31 cellular contexts compared by ENCODE assay signal in genomic region chr22:26593763-26594162, GRCh38. TPM values are rescaled to one million over a fixed set of nuclear protein-coding genes. Genes with fewer than 3 reads are reported as not detected.
DNase-seq lines count a peak whose midpoint lies in the region; ATAC-seq, FAIRE-seq and TF ChIP-seq lines count a peak whose summit lies in the region.
"Had no signal": no experiment of that assay in that cellular context is flagged by ENCODE, and none has a peak within 500 bp of the region (broad histone marks: within the 10 kb centered on the region; RNA-seq: fewer than 3 reads in every experiment).

No MANE protein-coding gene starts in this region.

- ATAC-seq in activated CD8-positive, alpha-beta T cell treated with anti-CD3 and anti-CD28 coated beads, Interleukin-2, amount 10 ng/mL, durations not matched to agents 7 days and 5 days = no peak
- ATAC-seq in activated CD8-positive, alpha-beta T cell treated with anti-CD3 and anti-CD28 coated beads for 36 hours = no peak
- no peak for ATAC-seq in activated naive CD8-positive, alpha-beta T cell treated with anti-CD3 and anti-CD28 coated beads, Interleukin-2, amount 10 ng/mL, durations not matched to agents 7 days and 5 days (ENCODE audit: low read depth)
- no peak for ATAC-seq in natural killer cell treated with Interleukin-12 subunit alpha and Interleukin-12 subunit beta and Interleukin-15 and Interleukin-18, amount 100 ng/mL, for 72 hours
- ATAC-seq in GM18502 (IDR thresholded peaks at IDR 0.05; ENCODE audit: poor library complexity, unreplicated experiment) (no peak), HG03175 (IDR thresholded peaks at IDR 0.05; ENCODE audit: unreplicated experiment) (no peak)
- ATAC-seq: activated naive CD4-positive, alpha-beta T cell treated with anti-CD3 and anti-CD28 coated beads, Interleukin-2, amount 50 U/mL, for 72 hours; esophagus mucosa; pancreas; stimulated activated memory B cell treated with anti-CD40 and anti-IgM and Interleukin-4, amounts not matched to agents 10 μg/mL and 1 μg/mL and 100 μg/mL, for 72 hours; upper lobe of right lung had no signal

- CTCF ChIA-PET in activated CD8-positive, alpha-beta T cell treated with anti-CD3 and anti-CD28 coated beads, Interleukin-2, amount 10 ng/mL, durations not matched to agents 7 days and 5 days (lab: Charles Lee) = interaction anchor here (0.8 to 3.7 kb wide), 6 partner anchors 11 to 91 kb away, joined by 3 to 22 read pairs (median 3); no protein-coding TSS in a partner anchor
- CTCF ChIA-PET in activated CD8-positive, alpha-beta T cell treated with anti-CD3 and anti-CD28 coated beads for 36 hours (lab: Charles Lee) = interaction anchor here (0.9 to 1.5 kb wide), 3 partner anchors 10 to 45 kb away, joined by 3 read pairs; no protein-coding TSS in a partner anchor

- H3K27me3 Mint-ChIP-seq in activated CD8-positive, alpha-beta T cell treated with anti-CD3 and anti-CD28 coated beads, Interleukin-2, amount 10 ng/mL, durations not matched to agents 7 days and 5 days (ENCODE audit: low read depth) = no peaks in the 10 kb centered on the region
- H3K27me3 Mint-ChIP-seq in activated CD8-positive, alpha-beta T cell treated with anti-CD3 and anti-CD28 coated beads for 36 hours = no peaks in the 10 kb centered on the region
- H3K27me3 Mint-ChIP-seq in activated naive CD8-positive, alpha-beta T cell treated with anti-CD3 and anti-CD28 coated beads, Interleukin-2, amount 10 ng/mL, durations not matched to agents 7 days and 5 days = no peaks in the 10 kb centered on the region
- no peaks in the 10 kb centered on the region for H3K27me3 Mint-ChIP-seq in natural killer cell treated with Interleukin-12 subunit alpha and Interleukin-12 subunit beta and Interleukin-15 and Interleukin-18, amount 100 ng/mL, for 72 hours
- H3K27me3 Mint-ChIP-seq: stimulated activated memory B cell treated with anti-CD40 and anti-IgM and Interleukin-4, amounts not matched to agents 10 μg/mL and 1 μg/mL and 100 μg/mL, for 72 hours had no signal

- peaks cover under 1% of the 10 kb centered on the region for H3K36me3 Mint-ChIP-seq in activated CD8-positive, alpha-beta T cell treated with anti-CD3 and anti-CD28 coated beads, Interleukin-2, amount 10 ng/mL, durations not matched to agents 7 days and 5 days (ENCODE audit: low read depth)
- peaks cover 2% of the 10 kb centered on the region for H3K36me3 Mint-ChIP-seq in activated CD8-positive, alpha-beta T cell treated with anti-CD3 and anti-CD28 coated beads for 36 hours (ENCODE audit: low read depth)
- H3K36me3 Mint-ChIP-seq in activated naive CD8-positive, alpha-beta T cell treated with anti-CD3 and anti-CD28 coated beads, Interleukin-2, amount 10 ng/mL, durations not matched to agents 7 days and 5 days = no peaks in the 10 kb centered on the region
- H3K36me3 Mint-ChIP-seq in natural killer cell treated with Interleukin-12 subunit alpha and Interleukin-12 subunit beta and Interleukin-15 and Interleukin-18, amount 100 ng/mL, for 72 hours = no peaks in the 10 kb centered on the region
- H3K36me3 Mint-ChIP-seq: CD14-positive monocyte; stimulated activated memory B cell treated with anti-CD40 and anti-IgM and Interleukin-4, amounts not matched to agents 10 μg/mL and 1 μg/mL and 100 μg/mL, for 72 hours had no signal

- no peak for DNase-seq in activated CD8-positive, alpha-beta T cell treated with anti-CD3 and anti-CD28 coated beads, Interleukin-2, amount 10 ng/mL, durations not matched to agents 7 days and 5 days
- DNase-seq in activated CD8-positive, alpha-beta T cell treated with anti-CD3 and anti-CD28 coated beads for 36 hours = no peak
- no peak for DNase-seq in GM12892 (ENCODE audit: insufficient read length)
- DNase-seq in activated naive CD8-positive, alpha-beta T cell treated with anti-CD3 and anti-CD28 coated beads, Interleukin-2, amount 10 ng/mL, durations not matched to agents 7 days and 5 days = no peak
- peak; percentile 26 for DNase-seq in natural killer cell treated with Interleukin-12 subunit alpha and Interleukin-12 subunit beta and Interleukin-15 and Interleukin-18, amount 100 ng/mL, for 72 hours (ENCODE audit: low spot score)
- no peak for DNase-seq in NCI-H345 treated with DMSO at 0.1 percent for 48 hours (lab: John Stamatoyannopoulos, UW; ENCODE audit: unreplicated experiment)
- DNase-seq: activated B cell treated with CpG ODN at 0.5 μM for 24 hours, cortex of kidney, glutamatergic neuron, NCI-H1694 treated with DMSO at 0.1 percent for 48 hours, pancreas, upper lobe of right lung had no signal

- no peak overlapping the region for H3K4me3 Mint-ChIP-seq in activated CD8-positive, alpha-beta T cell treated with anti-CD3 and anti-CD28 coated beads, Interleukin-2, amount 10 ng/mL, durations not matched to agents 7 days and 5 days
- no peak overlapping the region for H3K4me3 Mint-ChIP-seq in activated CD8-positive, alpha-beta T cell treated with anti-CD3 and anti-CD28 coated beads for 36 hours
- peak overlapping the region; percentile 54 for H3K4me3 Mint-ChIP-seq in activated naive CD8-positive, alpha-beta T cell treated with anti-CD3 and anti-CD28 coated beads, Interleukin-2, amount 10 ng/mL, durations not matched to agents 7 days and 5 days
- peak overlapping the region; percentile 51 for H3K4me3 Mint-ChIP-seq in natural killer cell treated with Interleukin-12 subunit alpha and Interleukin-12 subunit beta and Interleukin-15 and Interleukin-18, amount 100 ng/mL, for 72 hours
- H3K4me3 Mint-ChIP-seq: activated B cell treated with CpG ODN at 0.5 μM for 24 hours; CD14-positive monocyte; stimulated activated memory B cell treated with anti-CD40 and anti-IgM and Interleukin-4, amounts not matched to agents 10 μg/mL and 1 μg/mL and 100 μg/mL, for 72 hours had no signal

- TF ChIP-seq POLR2A in GM12892 (IDR thresholded peaks at IDR 0.05; ENCODE audit: low read depth, low read length) = no peak

- no peak for TF ChIP-seq CTCF in activated CD8-positive, alpha-beta T cell treated with anti-CD3 and anti-CD28 coated beads for 36 hours (IDR thresholded peaks at IDR 0.05)

- POLR2A ChIA-PET in activated CD8-positive, alpha-beta T cell treated with anti-CD3 and anti-CD28 coated beads, Interleukin-2, amount 10 ng/mL, durations not matched to agents 7 days and 5 days (lab: Charles Lee) = interaction anchor here (1.1 kb wide), 1 partner anchor 9 kb away, joined by 3 read pairs; no protein-coding TSS in a partner anchor
- POLR2A ChIA-PET in activated CD8-positive, alpha-beta T cell treated with anti-CD3 and anti-CD28 coated beads for 36 hours (lab: Charles Lee) = interaction anchor here (0.8 to 1.2 kb wide), 5 partner anchors 14 to 70 kb away, joined by 3 read pairs; no protein-coding TSS in a partner anchor
- POLR2A ChIA-PET in activated naive CD8-positive, alpha-beta T cell treated with anti-CD3 and anti-CD28 coated beads, Interleukin-2, amount 10 ng/mL, durations not matched to agents 7 days and 5 days (lab: Charles Lee) = interaction anchor here (0.6 to 1.3 kb wide), 4 partner anchors 17 to 91 kb away, joined by 3 read pairs; no protein-coding TSS in a partner anchor

- intact Hi-C loops in activated CD8-positive, alpha-beta T cell treated with anti-CD3 and anti-CD28 coated beads for 36 hours (cut with micrococcal nuclease) = no loop called here

- FAIRE-seq in GM12892 (lab: Jason Lieb, UNC) = peak; percentile 54
- FAIRE-seq: A204.1, astrocyte, pancreas had no signal

- H3K9me3 Mint-ChIP-seq in activated CD8-positive, alpha-beta T cell treated with anti-CD3 and anti-CD28 coated beads, Interleukin-2, amount 10 ng/mL, durations not matched to agents 7 days and 5 days (ENCODE audit: insufficient read depth) = no peaks in the 10 kb centered on the region
- no peaks in the 10 kb centered on the region for H3K9me3 Mint-ChIP-seq in activated CD8-positive, alpha-beta T cell treated with anti-CD3 and anti-CD28 coated beads for 36 hours
- H3K9me3 Mint-ChIP-seq in activated naive CD8-positive, alpha-beta T cell treated with anti-CD3 and anti-CD28 coated beads, Interleukin-2, amount 10 ng/mL, durations not matched to agents 7 days and 5 days = no peaks in the 10 kb centered on the region
- no peaks in the 10 kb centered on the region for H3K9me3 Mint-ChIP-seq in natural killer cell treated with Interleukin-12 subunit alpha and Interleukin-12 subunit beta and Interleukin-15 and Interleukin-18, amount 100 ng/mL, for 72 hours
- H3K9me3 Mint-ChIP-seq: activated B cell treated with CpG ODN at 0.5 μM for 24 hours; activated naive CD4-positive, alpha-beta T cell treated with anti-CD3 and anti-CD28 coated beads, Interleukin-2, amount 50 U/mL, for 72 hours; activated T-helper 2 cell treated with anti-CD3 and anti-CD28 coated beads, Interferon-gamma antibody, Interleukin-2, Interleukin-4, amounts not matched to agents 10 μg/mL and 5 μg/mL and 100 μg/mL, durations not matched to agents 14 hours and 24 hours and 36 hours; stimulated activated memory B cell treated with anti-CD40 and anti-IgM and Interleukin-4, amounts not matched to agents 10 μg/mL and 1 μg/mL and 100 μg/mL, for 72 hours had no signal

- H3K4me1 Mint-ChIP-seq in activated CD8-positive, alpha-beta T cell treated with anti-CD3 and anti-CD28 coated beads, Interleukin-2, amount 10 ng/mL, durations not matched to agents 7 days and 5 days (ENCODE audit: low read depth) = peaks cover 68% of the 10 kb centered on the region
- peaks cover 60% of the 10 kb centered on the region for H3K4me1 Mint-ChIP-seq in activated CD8-positive, alpha-beta T cell treated with anti-CD3 and anti-CD28 coated beads for 36 hours (ENCODE audit: low read depth)
- H3K4me1 Mint-ChIP-seq in activated naive CD8-positive, alpha-beta T cell treated with anti-CD3 and anti-CD28 coated beads, Interleukin-2, amount 10 ng/mL, durations not matched to agents 7 days and 5 days = peaks cover 59% of the 10 kb centered on the region
- peaks cover 56 to 63% of the 10 kb centered on the region in 2 donors for H3K4me1 Mint-ChIP-seq in natural killer cell treated with Interleukin-12 subunit alpha and Interleukin-12 subunit beta and Interleukin-15 and Interleukin-18, amount 100 ng/mL, for 72 hours (ENCODE audit: low read depth in 2 of 2)

- H3K27ac Mint-ChIP-seq in activated CD8-positive, alpha-beta T cell treated with anti-CD3 and anti-CD28 coated beads, Interleukin-2, amount 10 ng/mL, durations not matched to agents 7 days and 5 days = peak overlapping the region; percentile 68
- no peak overlapping the region for H3K27ac Mint-ChIP-seq in activated CD8-positive, alpha-beta T cell treated with anti-CD3 and anti-CD28 coated beads for 36 hours
- peak overlapping the region; percentile 69 for H3K27ac Mint-ChIP-seq in activated naive CD8-positive, alpha-beta T cell treated with anti-CD3 and anti-CD28 coated beads, Interleukin-2, amount 10 ng/mL, durations not matched to agents 7 days and 5 days
- peak overlapping the region; percentile 65 to 79 for H3K27ac Mint-ChIP-seq in natural killer cell treated with Interleukin-12 subunit alpha and Interleukin-12 subunit beta and Interleukin-15 and Interleukin-18, amount 100 ng/mL, for 72 hours
- H3K27ac Mint-ChIP-seq: activated B cell treated with CpG ODN at 0.5 μM for 24 hours; activated T-helper 2 cell treated with anti-CD3 and anti-CD28 coated beads, Interferon-gamma antibody, Interleukin-2, Interleukin-4, amounts not matched to agents 10 μg/mL and 5 μg/mL and 100 μg/mL, durations not matched to agents 14 hours and 24 hours and 36 hours; stimulated activated memory B cell treated with anti-CD40 and anti-IgM and Interleukin-4, amounts not matched to agents 10 μg/mL and 1 μg/mL and 100 μg/mL, for 72 hours had no signal

RNA-seq across cellular contexts. Expression of gene TPST2, which starts 3.8 kb away (rescaled TPM):
- 10 to 100 TPM; 62.8 to 68.9 TPM for total RNA-seq in activated CD8-positive, alpha-beta T cell treated with anti-CD3 and anti-CD28 coated beads, Interleukin-2, amount 10 ng/mL, durations not matched to agents 7 days and 5 days
- total RNA-seq in activated CD8-positive, alpha-beta T cell treated with anti-CD3 and anti-CD28 coated beads for 36 hours = 10 to 100 TPM; 30.7 to 33.6 TPM
- polyA plus RNA-seq in GM12892 (2012; ENCODE audit: missing spikeins) = 12.9 TPM
- total RNA-seq in activated naive CD8-positive, alpha-beta T cell treated with anti-CD3 and anti-CD28 coated beads, Interleukin-2, amount 10 ng/mL, durations not matched to agents 7 days and 5 days = 10 to 100 TPM; 54.8 to 58.5 TPM
- total RNA-seq in natural killer cell treated with Interleukin-12 subunit alpha and Interleukin-12 subunit beta and Interleukin-15 and Interleukin-18, amount 100 ng/mL, for 72 hours = 10 to 100 TPM; 43.1 to 43.6 TPM

RNA-seq across cellular contexts. Expression of gene CRYBB1, which starts 24.1 kb away (rescaled TPM):
- total RNA-seq in activated CD8-positive, alpha-beta T cell treated with anti-CD3 and anti-CD28 coated beads, Interleukin-2, amount 10 ng/mL, durations not matched to agents 7 days and 5 days = not detected
- total RNA-seq in activated CD8-positive, alpha-beta T cell treated with anti-CD3 and anti-CD28 coated beads for 36 hours = not detected
- polyA plus RNA-seq in GM12892 (2012; ENCODE audit: missing spikeins) = not detected
- total RNA-seq in activated naive CD8-positive, alpha-beta T cell treated with anti-CD3 and anti-CD28 coated beads, Interleukin-2, amount 10 ng/mL, durations not matched to agents 7 days and 5 days = not detected
- not detected for total RNA-seq in natural killer cell treated with Interleukin-12 subunit alpha and Interleukin-12 subunit beta and Interleukin-15 and Interleukin-18, amount 100 ng/mL, for 72 hours
- total RNA-seq: activated B cell treated with CpG ODN at 0.5 μM for 24 hours; activated naive CD4-positive, alpha-beta T cell treated with anti-CD3 and anti-CD28 coated beads, Interleukin-2, amount 50 U/mL, for 72 hours; activated T-helper 2 cell treated with anti-CD3 and anti-CD28 coated beads, Interferon-gamma antibody, Interleukin-2, Interleukin-4, amounts not matched to agents 10 μg/mL and 5 μg/mL and 100 μg/mL, durations not matched to agents 14 hours and 24 hours and 36 hours; astrocyte; cardiac muscle cell; esophagus mucosa; fibroblast of villous mesenchyme; NCI-H460; renal cortical epithelial cell; SJSA1; suprapubic skin had no signal
- polyA plus RNA-seq: cardiac muscle cell, neural cell had no signal

RNA-seq across cellular contexts. Expression of gene CRYBA4, which starts 28.0 kb away (rescaled TPM):
- not detected for total RNA-seq in activated CD8-positive, alpha-beta T cell treated with anti-CD3 and anti-CD28 coated beads, Interleukin-2, amount 10 ng/mL, durations not matched to agents 7 days and 5 days
- total RNA-seq in activated CD8-positive, alpha-beta T cell treated with anti-CD3 and anti-CD28 coated beads for 36 hours = not detected
- polyA plus RNA-seq in GM12892 (2012; ENCODE audit: missing spikeins) = not detected
- not detected for total RNA-seq in activated naive CD8-positive, alpha-beta T cell treated with anti-CD3 and anti-CD28 coated beads, Interleukin-2, amount 10 ng/mL, durations not matched to agents 7 days and 5 days
- total RNA-seq in natural killer cell treated with Interleukin-12 subunit alpha and Interleukin-12 subunit beta and Interleukin-15 and Interleukin-18, amount 100 ng/mL, for 72 hours = not detected
- total RNA-seq: activated B cell treated with CpG ODN at 0.5 μM for 24 hours; activated naive CD4-positive, alpha-beta T cell treated with anti-CD3 and anti-CD28 coated beads, Interleukin-2, amount 50 U/mL, for 72 hours; activated T-helper 2 cell treated with anti-CD3 and anti-CD28 coated beads, Interferon-gamma antibody, Interleukin-2, Interleukin-4, amounts not matched to agents 10 μg/mL and 5 μg/mL and 100 μg/mL, durations not matched to agents 14 hours and 24 hours and 36 hours; cardiac muscle cell; esophagus mucosa; fibroblast of villous mesenchyme; mucosa of gallbladder; NCI-H460; renal cortical epithelial cell; RPMI7951; SJSA1; skeletal muscle tissue; suprapubic skin; upper lobe of right lung had no signal
- polyA plus RNA-seq: CD14-positive monocyte, neural cell, pancreas had no signal

Comparison
In these comparisons a context has a peak if more than half of its experiments do, and no peak if none do; other contexts are left out.
1. H3K4me3 Mint-ChIP-seq: peak in activated naive CD8-positive, alpha-beta T cell treated with anti-CD3 and anti-CD28 coated beads, Interleukin-2, amount 10 ng/mL, durations not matched to agents 7 days and 5 days (single experiment) and natural killer cell treated with Interleukin-12 subunit alpha and Interleukin-12 subunit beta and Interleukin-15 and Interleukin-18, amount 100 ng/mL, for 72 hours (single experiment); none in activated CD8-positive, alpha-beta T cell treated with anti-CD3 and anti-CD28 coated beads, Interleukin-2, amount 10 ng/mL, durations not matched to agents 7 days and 5 days (single experiment) and activated CD8-positive, alpha-beta T cell treated with anti-CD3 and anti-CD28 coated beads for 36 hours (single experiment).